In genomic region chrX:71106427-71106826, GRCh38 we compare ENCODE assay signal across 1 cellular context.
A peak's percentile ranks its signal among the peaks of the same experiment; 100 is the strongest.
TF ChIP-seq lines count a peak whose summit lies in the region.

CXorf65 (minus strand) TSS chrX:71106740; CDS start chrX:71106556, 184 bp downstream.

TF ChIP-seq in K562, 482 proteins besides CTCF, POLR2A, EP300 and RAD21 (continued from another document):
- TF ChIP-seq ZNF318 (IDR thresholded peaks at IDR 0.05; ENCODE audit: borderline replicate concordance in 1 of 2, low read depth in 1 of 2) (no peak), POLR2H (tag; IDR thresholded peaks at IDR 0.05; ENCODE audit: low read depth) (no peak), ZNF592 (IDR thresholded peaks at IDR 0.05) (peak; percentile 69)
